ENCODE assay signal across 14 cellular contexts in the genomic region with DNA sequence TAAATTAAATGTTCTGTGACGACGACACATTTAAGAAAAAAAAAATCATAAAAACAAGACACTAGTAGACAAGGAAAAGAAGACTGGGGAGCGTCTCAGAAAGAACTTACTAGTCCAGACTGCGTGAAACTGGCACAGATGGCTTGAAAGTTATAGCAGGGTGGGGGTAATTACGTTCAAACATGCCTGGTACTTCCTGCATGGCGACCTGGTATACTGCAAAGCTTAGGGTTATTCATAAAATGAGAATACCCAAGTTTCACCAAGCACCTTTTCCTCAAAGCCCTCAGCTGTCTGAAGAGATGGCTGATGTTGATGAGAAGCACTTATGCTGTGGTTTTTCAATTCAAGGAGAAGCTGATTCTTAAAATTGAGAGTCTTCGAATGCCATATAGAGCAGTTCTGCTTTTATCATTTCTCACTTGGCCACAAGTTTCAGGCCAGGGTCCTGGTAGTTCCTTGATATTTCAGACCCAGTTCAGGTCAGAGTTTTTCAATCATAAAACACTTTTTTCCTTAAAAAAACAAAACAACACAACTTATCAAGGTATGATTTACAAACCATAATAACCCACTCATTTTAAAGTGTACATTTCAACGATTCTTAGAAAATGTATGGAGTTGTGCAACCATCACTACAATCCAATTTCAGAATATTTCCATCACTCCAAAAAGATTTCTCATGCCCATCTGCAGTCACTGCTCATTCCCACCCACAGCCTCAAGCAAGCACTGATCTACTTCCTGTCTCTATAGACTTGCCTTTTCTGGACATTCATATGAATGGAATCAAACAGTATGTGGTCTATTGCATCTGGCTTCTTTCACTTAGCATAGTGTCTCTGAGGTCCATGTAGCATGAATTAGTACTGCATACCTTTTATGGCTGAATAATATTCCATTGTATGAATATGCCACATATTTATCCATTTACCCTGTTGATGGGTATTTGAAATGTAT. TPM values are rescaled to one million over a fixed set of nuclear protein-coding genes. Genes with fewer than 3 reads are reported as not detected.
DNase-seq lines count a peak whose midpoint lies in the region; ATAC-seq and TF ChIP-seq lines count a peak whose summit lies in the region.
"Had no signal": no experiment of that assay in that cellular context is flagged by ENCODE, and none has a peak within 500 bp of the region (broad histone marks: within the 10 kb centered on the region; RNA-seq: fewer than 3 reads in every experiment).

No MANE protein-coding gene starts in this region.

- H3K9me3 ChIP-seq in MG63 (no peaks in the 10 kb centered on the region), SK-N-MC (ENCODE audit: low read depth, low read length) (no peaks in the 10 kb centered on the region), WERI-Rb-1 (ENCODE audit: severe bottlenecking) (no peaks in the 10 kb centered on the region)
- H3K9me3 ChIP-seq: esophagus muscularis mucosa had no signal

- H3K27me3 Mint-ChIP-seq in glutamatergic neuron (ENCODE audit: unreplicated experiment): peaks cover 9% of the 10 kb centered on the region

- no peak for ATAC-seq in HG03108 (IDR thresholded peaks at IDR 0.05; ENCODE audit: unreplicated experiment)

- peak overlapping the region; percentile 31 for H3K4me3 ChIP-seq in MG63
- H3K4me3 ChIP-seq in SK-N-MC: peak overlapping the region; percentile 24
- no peak overlapping the region for H3K4me3 ChIP-seq in WERI-Rb-1 (ENCODE audit: low read depth, low read length)
- H3K4me3 ChIP-seq: esophagus muscularis mucosa had no signal

- TF ChIP-seq CTCF in glutamatergic neuron (IDR thresholded peaks at IDR 0.05; ENCODE audit: partially characterized antibody, unreplicated experiment): no peak
- no peak for TF ChIP-seq CTCF in WERI-Rb-1 (IDR thresholded peaks at IDR 0.05; ENCODE audit: low read depth, low read length)

- DNase-seq in EL: peak; percentile 15
- DNase-seq in MG63: peak; percentile 35
- no peak for DNase-seq in SK-N-MC (ENCODE audit: low read depth, low spot score)
- DNase-seq in glutamatergic neuron: no peak
- no peak for DNase-seq in HUDEP-2 (lab: John Stamatoyannopoulos, UW; ENCODE audit: unreplicated experiment in 76 of 76)
- DNase-seq in mesenteric fat pad (ENCODE audit: low spot score): no peak
- no peak for DNase-seq in WERI-Rb-1
- DNase-seq: activated naive CD4-positive, alpha-beta T cell treated with anti-CD3 and anti-CD28 coated beads for 36 hours; CD4-positive, alpha-beta T cell; cerebellar nuclear complex; immature natural killer cell had no signal

- H3K36me3 ChIP-seq in MG63 (peaks cover 9% of the 10 kb centered on the region), SK-N-MC (ENCODE audit: insufficient read depth, low read length) (no peaks in the 10 kb centered on the region), WERI-Rb-1 (no peaks in the 10 kb centered on the region)
- H3K36me3 ChIP-seq: esophagus muscularis mucosa had no signal

- peaks cover 8% of the 10 kb centered on the region for H3K9me3 Mint-ChIP-seq in glutamatergic neuron (ENCODE audit: unreplicated experiment)
- H3K9me3 Mint-ChIP-seq: activated naive CD4-positive, alpha-beta T cell treated with anti-CD3 and anti-CD28 coated beads for 36 hours; CD4-positive, alpha-beta T cell; immature natural killer cell had no signal

- H3K27ac ChIP-seq in SK-N-MC: no peak overlapping the region
- H3K27ac ChIP-seq in WERI-Rb-1: no peak overlapping the region

- H3K4me1 Mint-ChIP-seq in glutamatergic neuron (ENCODE audit: low read depth, unreplicated experiment): peaks cover 49% of the 10 kb centered on the region
- H3K4me1 Mint-ChIP-seq: immature natural killer cell had no signal

- H3K27me3 ChIP-seq in MG63: no peaks in the 10 kb centered on the region
- H3K27me3 ChIP-seq in WERI-Rb-1 (ENCODE audit: insufficient read depth, low read depth, severe bottlenecking): no peaks in the 10 kb centered on the region

- no peak overlapping the region for H3K9ac ChIP-seq in SK-N-MC (ENCODE audit: insufficient read length)

- H3K36me3 Mint-ChIP-seq in glutamatergic neuron (ENCODE audit: unreplicated experiment): no peaks in the 10 kb centered on the region
- H3K36me3 Mint-ChIP-seq: immature natural killer cell had no signal

- H3K4me3 Mint-ChIP-seq in glutamatergic neuron (ENCODE audit: unreplicated experiment): peak overlapping the region; percentile 39
- H3K4me3 Mint-ChIP-seq: activated naive CD4-positive, alpha-beta T cell treated with anti-CD3 and anti-CD28 coated beads for 36 hours; CD4-positive, alpha-beta T cell; immature natural killer cell had no signal

- peak overlapping the region; percentile 99 for H3K27ac Mint-ChIP-seq in glutamatergic neuron (ENCODE audit: unreplicated experiment)
- H3K27ac Mint-ChIP-seq: activated naive CD4-positive, alpha-beta T cell treated with anti-CD3 and anti-CD28 coated beads for 36 hours; CD4-positive, alpha-beta T cell; immature natural killer cell had no signal

RNA-seq across cellular contexts. Expression of gene PCOLCE2, which starts 24.6 kb away (rescaled TPM):
- total RNA-seq in MG63 (2014; rRNA removed; shearing (Covaris generic); ENCODE audit: low replicate concordance): 150 and 205 TPM in 2 replicates
- 33.4 TPM for total RNA-seq in glutamatergic neuron (ENCODE audit: unreplicated experiment)
- 255 TPM for total RNA-seq in mesenteric fat pad
- total RNA-seq: CD4-positive, alpha-beta T cell; T-helper 2 cell treated with Interferon-gamma antibody and Interleukin-4, amounts not matched to agents 100 ng/mL and 5 ng/mL, for 36 hours had no signal

Comparison
In these comparisons a context has a peak if more than half of its experiments do, and no peak if none do; other contexts are left out.
1. DNase-seq: peak in EL (single experiment) and MG63 (single experiment); none in SK-N-MC (single experiment), glutamatergic neuron (single experiment), HUDEP-2 (0 of 76), mesenteric fat pad (single experiment) and WERI-Rb-1 (single experiment).